ENCODE assay signal across 8 cellular contexts in genomic region chr16:89289428-89290395, GRCh38.
A peak's percentile ranks its signal among the peaks of the same experiment; 100 is the strongest.
DNase-seq lines count a peak whose midpoint lies in the region; ATAC-seq, FAIRE-seq and TF ChIP-seq lines count a peak whose summit lies in the region.

No MANE protein-coding gene starts in this region.

- no peaks in the 10 kb centered on the region for H3K9me3 Mint-ChIP-seq in effector memory CD8-positive, alpha-beta T cell
- H3K9me3 Mint-ChIP-seq in mesothelial cell of epicardium = no peaks in the 10 kb centered on the region

- CTCF ChIA-PET in AG04449 (lab: Yijun Ruan, JAX) = interaction anchor here (0.7 to 3.9 kb wide), 20 partner anchors 8 to 219 kb away, joined by 3 to 34 read pairs (median 4); partner anchors contain the start of gene SPG7

- no peak for FAIRE-seq in GM12892 (lab: Jason Lieb, UNC)

- peak overlapping the region; percentile 62 to 77 for H3K27ac Mint-ChIP-seq in effector memory CD8-positive, alpha-beta T cell
- peak overlapping the region; percentile 78 for H3K27ac Mint-ChIP-seq in mesothelial cell of epicardium

- peaks cover 50% of the 10 kb centered on the region for H3K36me3 Mint-ChIP-seq in effector memory CD8-positive, alpha-beta T cell (ENCODE audit: insufficient read depth)
- H3K36me3 Mint-ChIP-seq in mesothelial cell of epicardium = peaks cover 7% of the 10 kb centered on the region

- DNase-seq in AG04449 (ENCODE audit: low read depth, low spot score) = no peak
- peak; percentile 98 for DNase-seq in GM12892 (ENCODE audit: insufficient read length)
- peak; percentile 51 for DNase-seq in NCI-H69 (lab: John Stamatoyannopoulos, UW)
- DNase-seq in activated CD8-positive, alpha-beta memory T cell treated with anti-CD3 and anti-CD28 coated beads for 1 hour (ENCODE audit: extremely low read depth in 1 of 2, low read depth in 1 of 2) = peak; percentile 33 to 57
- DNase-seq in effector memory CD8-positive, alpha-beta T cell = peak; percentile 59 to 67 (median 62)
- DNase-seq in mesothelial cell of epicardium (ENCODE audit: low spot score in 2 of 2, unreplicated experiment in 2 of 2) = peak in 1 of 2 experiments; percentile 63
- DNase-seq in stimulated activated CD8-positive, alpha-beta memory T cell treated with anti-CD3 and anti-CD28 coated beads, Interleukin-4, amount 100 ng/mL, for 48 hours = peak; percentile 85

- no peak overlapping the region for H3K4me3 Mint-ChIP-seq in effector memory CD8-positive, alpha-beta T cell
- H3K4me3 Mint-ChIP-seq in mesothelial cell of epicardium = no peak overlapping the region

- POLR2A ChIA-PET in AG04449 (lab: Yijun Ruan, JAX) = no interaction called here

- peaks cover 15 to 17% of the 10 kb centered on the region in 2 donors for H3K4me1 Mint-ChIP-seq in effector memory CD8-positive, alpha-beta T cell (ENCODE audit: low read depth in 2 of 2)
- no peaks in the 10 kb centered on the region for H3K4me1 Mint-ChIP-seq in mesothelial cell of epicardium

- ATAC-seq in effector memory CD8-positive, alpha-beta T cell (replicated peaks) = peak; percentile 89
- ATAC-seq in GM19455 (IDR thresholded peaks at IDR 0.05; ENCODE audit: unreplicated experiment) = no peak

- TF ChIP-seq POLR2A in GM12892 (IDR thresholded peaks at IDR 0.05; ENCODE audit: low read depth, low read length) = no peak

- TF ChIP-seq CTCF in AG04449 (IDR thresholded peaks at IDR 0.05; ENCODE audit: insufficient read depth, low read length, missing control alignments) (peak; percentile 92), mesothelial cell of epicardium (IDR thresholded peaks at IDR 0.05; ENCODE audit: unreplicated experiment) (peak; percentile 66)

- no peak overlapping the region for H3K4me3 ChIP-seq in AG04449 (ENCODE audit: low read depth, low read length)

- no peaks in the 10 kb centered on the region for H3K27me3 Mint-ChIP-seq in effector memory CD8-positive, alpha-beta T cell
- no peaks in the 10 kb centered on the region for H3K27me3 Mint-ChIP-seq in mesothelial cell of epicardium (ENCODE audit: low read depth)
